ENCODE assay signal across 17 cellular contexts in genomic region chr17:9055281-9055680, GRCh38. TPM values are rescaled to one million over a fixed set of nuclear protein-coding genes. Genes with fewer than 3 reads are reported as not detected.
A peak's percentile ranks its signal among the peaks of the same experiment; 100 is the strongest.
DNase-seq lines count a peak whose midpoint lies in the region; ATAC-seq and TF ChIP-seq lines count a peak whose summit lies in the region.
"Had no signal": no experiment of that assay in that cellular context is flagged by ENCODE, and none has a peak within 500 bp of the region (broad histone marks: within the 10 kb centered on the region; RNA-seq: fewer than 3 reads in every experiment).

No MANE protein-coding gene starts in this region.

- peaks cover 82% of the 10 kb centered on the region for H3K27me3 Mint-ChIP-seq in H9 (ENCODE audit: low read depth)
- peaks cover 42% of the 10 kb centered on the region for H3K27me3 Mint-ChIP-seq in progenitor cell of endocrine pancreas

- no peaks in the 10 kb centered on the region for H3K9me3 ChIP-seq in H9 (ENCODE audit: control insufficient read depth, low read depth, low read length)
- H3K9me3 ChIP-seq in HUES64 (ENCODE audit: insufficient read depth, low read depth, low read length): no peaks in the 10 kb centered on the region
- H3K9me3 ChIP-seq in iPS-18a (ENCODE audit: control insufficient read depth, low read depth, low read length): no peaks in the 10 kb centered on the region
- H3K9me3 ChIP-seq in PC-9 (ENCODE audit: insufficient read depth, low read depth): no peaks in the 10 kb centered on the region
- H3K9me3 ChIP-seq: Caco-2 had no signal

- no peak overlapping the region for H4K8ac ChIP-seq in H9 (replicated peaks; ENCODE audit: insufficient read length, low read depth, low read length)

- no peak overlapping the region for H3T11ph ChIP-seq in H9 (ENCODE audit: low read length)

- H3K23ac ChIP-seq in H9 (ENCODE audit: insufficient read length, low read depth, low read length): no peak overlapping the region

- H2BK20ac ChIP-seq in H9 (ENCODE audit: low read depth, low read length, poor library complexity, severe bottlenecking): no peak overlapping the region

- no peak overlapping the region for H2BK5ac ChIP-seq in H9 (ENCODE audit: insufficient read length, low read length)

- H2BK12ac ChIP-seq in H9 (ENCODE audit: insufficient read length, low read depth, low read length): no peak overlapping the region

- H3K4me3 Mint-ChIP-seq in H9 (peak overlapping the region in 1 of 2 experiments; percentile 15; a peak in 2 of 5 replicates), progenitor cell of endocrine pancreas (ENCODE audit: low read depth) (no peak overlapping the region)
- H3K4me3 Mint-ChIP-seq: CD4-positive, alpha-beta T cell; HFFc6; IgD-negative memory B cell had no signal

- H3K9me3 Mint-ChIP-seq in H9 (peaks cover 3 to 5% of the 10 kb centered on the region in 2 experiments; a peak in 4 of 5 replicates), progenitor cell of endocrine pancreas (ENCODE audit: low read depth) (no peaks in the 10 kb centered on the region)
- H3K9me3 Mint-ChIP-seq: CD4-positive, alpha-beta T cell had no signal

- H3F3A ChIP-seq in PC-9 (ENCODE audit: insufficient read depth, low read depth): peaks cover 17% of the 10 kb centered on the region; the same call in 1 of the 2 replicates

- DNase-seq in H9 (no peak), progenitor cell of endocrine pancreas (ENCODE audit: low spot score, unreplicated experiment) (no peak), foreskin keratinocyte (no peak), PC-9 (no peak), ecto neural progenitor cell (ENCODE audit: low spot score) (no peak)
- DNase-seq: AML-193; Caco-2; CD4-positive, alpha-beta T cell; HFFc6 had no signal

- H4K20me1 ChIP-seq in H9 (ENCODE audit: control insufficient read depth, insufficient read depth, insufficient read length) (no peaks in the 10 kb centered on the region), PC-9 (ENCODE audit: insufficient read depth) (no peaks in the 10 kb centered on the region)

- POLR2A ChIA-PET in PC-9 (lab: Charles Lee; ENCODE audit: unreplicated experiment): no interaction called here

- H3K27ac Mint-ChIP-seq in H9 (peak overlapping the region in 1 of 3 experiments; percentile 18; a peak in 1 of 7 replicates), progenitor cell of endocrine pancreas (peak overlapping the region; percentile 21)
- H3K27ac Mint-ChIP-seq: CD4-positive, alpha-beta T cell; HFFc6; IgD-negative memory B cell had no signal

- H3K4ac ChIP-seq in H9 (ENCODE audit: low read depth, low read length): no peak overlapping the region

- H3K23me2 ChIP-seq in H9 (ENCODE audit: insufficient read length, low read depth, low read length, poor library complexity, severe bottlenecking): no peaks in the 10 kb centered on the region

- peaks cover 2 to 5% (median 2%) of the 10 kb centered on the region in 3 experiments; a peak in 5 of 7 replicates for H3K36me3 Mint-ChIP-seq in H9 (ENCODE audit: insufficient read depth in 1 of 3, low read depth in 3 of 3)
- H3K36me3 Mint-ChIP-seq in progenitor cell of endocrine pancreas (ENCODE audit: insufficient read depth): no peaks in the 10 kb centered on the region
- H3K36me3 Mint-ChIP-seq: IgD-negative memory B cell had no signal

- H3K4me1 Mint-ChIP-seq in H9 (peaks cover 54 to 58% of the 10 kb centered on the region in 2 experiments), progenitor cell of endocrine pancreas (ENCODE audit: low read depth) (peaks cover 13% of the 10 kb centered on the region)
- H3K4me1 Mint-ChIP-seq: IgD-negative memory B cell had no signal

- H4K5ac ChIP-seq in H9 (ENCODE audit: insufficient read length, low read depth, low read length): no peak overlapping the region

- H4K91ac ChIP-seq in H9 (ENCODE audit: insufficient read length, low read depth, low read length): no peak overlapping the region

- intact Hi-C loops in PC-9 (cut with micrococcal nuclease; ENCODE audit: unreplicated experiment): no loop called here

- no peak overlapping the region for H3K56ac ChIP-seq in H9 (ENCODE audit: insufficient read length, low read depth, low read length)

- H3K9ac ChIP-seq in H9 (ENCODE audit: extremely low read depth, insufficient read length, low read length): no peak overlapping the region
- H3K9ac ChIP-seq in HUES64 (ENCODE audit: low read depth, low read length): no peak overlapping the region
- no peak overlapping the region for H3K9ac ChIP-seq in iPS-18a (ENCODE audit: low read length)

- H3K79me1 ChIP-seq in H9 (ENCODE audit: insufficient read depth, low read depth, low read length, poor library complexity, severe bottlenecking): no peaks in the 10 kb centered on the region

- H2BK15ac ChIP-seq in H9 (ENCODE audit: low read depth, low read length): no peak overlapping the region

- H3K9me2 ChIP-seq in PC-9 (ENCODE audit: insufficient read depth): no peaks in the 10 kb centered on the region

- H3K14ac ChIP-seq in H9 (ENCODE audit: insufficient read depth, low read length): no peak overlapping the region

- H3K4me2 ChIP-seq in H9 (ENCODE audit: insufficient read depth, insufficient read length, low read length) (peak overlapping the region; percentile 19), PC-9 (no peak overlapping the region)

- H2AK5ac ChIP-seq in H9 (ENCODE audit: insufficient read length, low read length): peak overlapping the region; percentile 0

- H3K4me3 ChIP-seq in HUES64 (ENCODE audit: low read length): 0 out of 2 replicates have a peak overlapping the region, but pooled peaks have one; percentile 4
- H3K4me3 ChIP-seq in iPS-18a (ENCODE audit: low read length): peak overlapping the region; percentile 41
- H3K4me3 ChIP-seq in PC-9: no peak overlapping the region

- no peak overlapping the region for H2BK120ac ChIP-seq in H9 (ENCODE audit: low read depth, low read length, poor library complexity, severe bottlenecking)

- H2AFZ ChIP-seq in H9 (ENCODE audit: low read length) (no peak overlapping the region), PC-9 (no peak overlapping the region)

- H3K27ac ChIP-seq in H9 (ENCODE audit: insufficient read length, low read depth, low read length) (no peak overlapping the region), HUES64 (ENCODE audit: low read depth, low read length) (no peak overlapping the region), iPS-18a (ENCODE audit: low read length) (no peak overlapping the region), foreskin keratinocyte (no peak overlapping the region), PC-9 (no peak overlapping the region)
- H3K27ac ChIP-seq: C4-2B, HL-60 had no signal

- H3K4me1 ChIP-seq in H9 (ENCODE audit: insufficient read depth, low read length): peaks cover 11% of the 10 kb centered on the region; the same call in 1 of the 2 replicates
- H3K4me1 ChIP-seq in HUES64 (ENCODE audit: insufficient read depth, low read length): peaks cover 43% of the 10 kb centered on the region
- peaks cover 32% of the 10 kb centered on the region for H3K4me1 ChIP-seq in iPS-18a (ENCODE audit: control insufficient read depth, low read depth, low read length)
- H3K4me1 ChIP-seq in foreskin keratinocyte: peaks cover 17% of the 10 kb centered on the region
- H3K4me1 ChIP-seq in PC-9 (replicated peaks; ENCODE audit: insufficient read depth): peaks cover 29% of the 10 kb centered on the region
- H3K4me1 ChIP-seq: Caco-2 had no signal

- H3K36me3 ChIP-seq in HUES64 (ENCODE audit: insufficient read depth, low read length) (no peaks in the 10 kb centered on the region), iPS-18a (ENCODE audit: control insufficient read depth, low read depth, low read length) (no peaks in the 10 kb centered on the region), PC-9 (ENCODE audit: low read depth) (no peaks in the 10 kb centered on the region)

- no peak for ATAC-seq in foreskin keratinocyte
- ATAC-seq: HCT116, HepG2 had no signal

- TF ChIP-seq CTCF in H9 (conservative IDR thresholded peaks at IDR 0.05): no peak
- TF ChIP-seq CTCF in progenitor cell of endocrine pancreas (IDR thresholded peaks at IDR 0.05; ENCODE audit: unreplicated experiment): no peak
- TF ChIP-seq CTCF in foreskin keratinocyte (conservative IDR thresholded peaks at IDR 0.05): no peak
- no peak for TF ChIP-seq CTCF in PC-9 (conservative IDR thresholded peaks at IDR 0.05)

- peak overlapping the region; percentile 19 for H3K18ac ChIP-seq in H9 (ENCODE audit: insufficient read length, low read depth, low read length)

- WGBS in H9 (ENCODE audit: extremely low coverage, insufficient read length, low lambda C conversion rate): no CpG with 5 or more reads among the region's 4 CpGs
- WGBS in HUES64: 84% methylated on average over 4 of the region's 4 CpGs

- H3K27me3 ChIP-seq in H9 (ENCODE audit: insufficient read depth, low read length) (peaks cover 14% of the 10 kb centered on the region; the same call in 1 of the 2 replicates), HUES64 (ENCODE audit: insufficient read depth, low read length) (peaks cover 53% of the 10 kb centered on the region), iPS-18a (ENCODE audit: control insufficient read depth, insufficient read depth, low read length) (peaks cover 53% of the 10 kb centered on the region), foreskin keratinocyte (no peaks in the 10 kb centered on the region), PC-9 (ENCODE audit: insufficient read depth, low read depth) (no peaks in the 10 kb centered on the region)

- no peaks in the 10 kb centered on the region for H3K79me2 ChIP-seq in H9 (ENCODE audit: insufficient read depth, low read length)
- H3K79me2 ChIP-seq in PC-9 (ENCODE audit: low read depth): no peaks in the 10 kb centered on the region

- no TSS peak for BruUV-seq in PC-9 (replicated peaks; lab: Mats Ljungman, UMichigan)

- CTCF ChIA-PET in PC-9 (lab: Charles Lee): no interaction called here

RNA-seq across cellular contexts. Expression of gene NTN1, which starts 34.0 kb away (rescaled TPM):
- total RNA-seq in H9 (2021) (1.2 and 1.3 TPM in 2 replicates), progenitor cell of endocrine pancreas (3.3 and 4.4 TPM in 2 replicates), foreskin keratinocyte (0.78 and 0.85 TPM in 2 replicates), PC-9 (2021) (17.7 and 24.5 TPM in 2 replicates)
- polyA plus RNA-seq in HUES64 (2013, experiment 1 of 2): 2.7 TPM
- 3.2 TPM for polyA plus RNA-seq in HUES64 (2013, experiment 2 of 2)
- 0.47 and 0.48 TPM in 2 replicates for polyA plus RNA-seq in foreskin keratinocyte
- total RNA-seq: HFFc6, HT1080 had no signal
- polyA plus RNA-seq: IgD-negative memory B cell had no signal
